Comparison of ENCODE assay signal across 1 cellular context in genomic region chr1:248918126-248918525, GRCh38.
TF ChIP-seq lines count a peak whose summit lies in the region.

No MANE protein-coding gene starts in this region.

TF ChIP-seq in WTC11, 78 proteins besides CTCF, POLR2A, EP300 and RAD21 (continued from another document):
- no peak for TF ChIP-seq E2F5 (CRISPR knock-in tag; IDR thresholded peaks at IDR 0.05)
